1 cellular context compared by ENCODE assay signal in the genomic region with DNA sequence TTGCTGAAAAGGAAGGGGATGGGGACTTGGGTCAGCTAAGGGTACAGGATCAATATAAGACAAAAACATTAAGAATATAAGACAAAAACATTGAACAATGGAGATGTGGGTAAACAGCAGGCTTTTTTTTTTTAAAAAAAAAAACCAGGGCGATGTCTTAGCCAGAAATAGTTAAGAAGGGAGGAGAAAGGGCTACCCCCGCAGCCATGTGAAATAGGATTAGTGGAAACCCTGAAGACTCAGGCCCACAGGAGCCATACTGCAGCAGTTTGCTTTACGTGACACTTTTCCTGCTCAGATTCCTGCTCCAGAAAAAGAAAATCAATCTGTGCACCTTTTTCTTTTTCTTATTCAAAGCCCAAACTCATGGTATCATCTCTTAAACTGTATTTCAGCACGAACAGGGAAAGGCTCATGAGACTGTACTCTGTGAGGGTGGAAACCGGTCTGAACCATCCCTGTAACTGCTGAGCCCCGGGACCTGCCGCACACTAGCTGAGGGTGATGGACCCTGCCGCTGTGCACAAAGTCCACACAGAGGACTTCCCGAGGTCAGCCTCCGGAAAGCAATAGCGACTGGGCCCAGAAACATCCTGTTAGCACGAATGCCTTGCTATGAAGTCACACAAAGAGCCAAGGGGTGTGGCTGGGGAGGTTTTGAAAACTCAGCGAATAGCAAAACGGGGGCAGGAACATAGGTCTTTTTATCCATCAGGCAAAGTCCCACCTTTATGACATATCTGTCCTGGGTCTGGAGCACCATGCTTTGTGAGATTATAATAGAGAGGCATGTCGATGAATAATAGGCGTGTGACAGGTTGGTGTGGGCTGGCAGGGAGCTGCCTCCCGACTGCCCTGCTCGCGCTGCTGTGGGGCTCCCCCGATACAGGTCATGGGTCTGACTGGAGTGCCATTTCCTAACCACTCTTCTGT.
TF ChIP-seq lines count a peak whose summit lies in the region.

No MANE protein-coding gene starts in this region.

TF ChIP-seq in HepG2, 621 proteins besides CTCF, POLR2A, EP300 and RAD21 (continued from another document and continues in another):
- TF ChIP-seq, protein P1, sequence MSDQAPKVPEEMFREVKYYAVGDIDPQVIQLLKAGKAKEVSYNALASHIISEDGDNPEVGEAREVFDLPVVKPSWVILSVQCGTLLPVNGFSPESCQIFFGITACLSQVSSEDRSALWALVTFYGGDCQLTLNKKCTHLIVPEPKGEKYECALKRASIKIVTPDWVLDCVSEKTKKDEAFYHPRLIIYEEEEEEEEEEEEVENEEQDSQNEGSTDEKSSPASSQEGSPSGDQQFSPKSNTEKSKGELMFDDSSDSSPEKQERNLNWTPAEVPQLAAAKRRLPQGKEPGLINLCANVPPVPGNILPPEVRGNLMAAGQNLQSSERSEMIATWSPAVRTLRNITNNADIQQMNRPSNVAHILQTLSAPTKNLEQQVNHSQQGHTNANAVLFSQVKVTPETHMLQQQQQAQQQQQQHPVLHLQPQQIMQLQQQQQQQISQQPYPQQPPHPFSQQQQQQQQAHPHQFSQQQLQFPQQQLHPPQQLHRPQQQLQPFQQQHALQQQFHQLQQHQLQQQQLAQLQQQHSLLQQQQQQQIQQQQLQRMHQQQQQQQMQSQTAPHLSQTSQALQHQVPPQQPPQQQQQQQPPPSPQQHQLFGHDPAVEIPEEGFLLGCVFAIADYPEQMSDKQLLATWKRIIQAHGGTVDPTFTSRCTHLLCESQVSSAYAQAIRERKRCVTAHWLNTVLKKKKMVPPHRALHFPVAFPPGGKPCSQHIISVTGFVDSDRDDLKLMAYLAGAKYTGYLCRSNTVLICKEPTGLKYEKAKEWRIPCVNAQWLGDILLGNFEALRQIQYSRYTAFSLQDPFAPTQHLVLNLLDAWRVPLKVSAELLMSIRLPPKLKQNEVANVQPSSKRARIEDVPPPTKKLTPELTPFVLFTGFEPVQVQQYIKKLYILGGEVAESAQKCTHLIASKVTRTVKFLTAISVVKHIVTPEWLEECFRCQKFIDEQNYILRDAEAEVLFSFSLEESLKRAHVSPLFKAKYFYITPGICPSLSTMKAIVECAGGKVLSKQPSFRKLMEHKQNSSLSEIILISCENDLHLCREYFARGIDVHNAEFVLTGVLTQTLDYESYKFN (CRISPR knock-in tag; conservative IDR thresholded peaks at IDR 0.05): peak; percentile 44
- no peak for TF ChIP-seq ZNF282 (IDR thresholded peaks at IDR 0.05; ENCODE audit: partially characterized antibody)
- TF ChIP-seq ZNF564 (CRISPR knock-in tag; IDR thresholded peaks at IDR 0.05): no peak
- peak; percentile 60; the same call in 1 of the 2 replicates for TF ChIP-seq ETV5 (CRISPR knock-in tag; IDR thresholded peaks at IDR 0.05; ENCODE audit: borderline replicate concordance)
- TF ChIP-seq, protein P2, sequence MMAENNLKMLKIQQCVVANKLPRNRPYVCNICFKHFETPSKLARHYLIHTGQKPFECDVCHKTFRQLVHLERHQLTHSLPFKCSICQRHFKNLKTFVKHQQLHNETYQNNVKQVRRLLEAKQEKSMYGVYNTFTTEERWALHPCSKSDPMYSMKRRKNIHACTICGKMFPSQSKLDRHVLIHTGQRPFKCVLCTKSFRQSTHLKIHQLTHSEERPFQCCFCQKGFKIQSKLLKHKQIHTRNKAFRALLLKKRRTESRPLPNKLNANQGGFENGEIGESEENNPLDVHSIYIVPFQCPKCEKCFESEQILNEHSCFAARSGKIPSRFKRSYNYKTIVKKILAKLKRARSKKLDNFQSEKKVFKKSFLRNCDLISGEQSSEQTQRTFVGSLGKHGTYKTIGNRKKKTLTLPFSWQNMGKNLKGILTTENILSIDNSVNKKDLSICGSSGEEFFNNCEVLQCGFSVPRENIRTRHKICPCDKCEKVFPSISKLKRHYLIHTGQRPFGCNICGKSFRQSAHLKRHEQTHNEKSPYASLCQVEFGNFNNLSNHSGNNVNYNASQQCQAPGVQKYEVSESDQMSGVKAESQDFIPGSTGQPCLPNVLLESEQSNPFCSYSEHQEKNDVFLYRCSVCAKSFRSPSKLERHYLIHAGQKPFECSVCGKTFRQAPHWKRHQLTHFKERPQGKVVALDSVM (CRISPR knock-in tag; IDR thresholded peaks at IDR 0.05): no peak
- TF ChIP-seq ELF4 (CRISPR knock-in tag; IDR thresholded peaks at IDR 0.05; ENCODE audit: borderline replicate concordance): no peak
- TF ChIP-seq HDAC1 (CRISPR knock-in tag; IDR thresholded peaks at IDR 0.05): no peak
- no peak for TF ChIP-seq SETDB1 (CRISPR knock-in tag; IDR thresholded peaks at IDR 0.05; ENCODE audit: borderline replicate concordance)
- TF ChIP-seq, protein P3, sequence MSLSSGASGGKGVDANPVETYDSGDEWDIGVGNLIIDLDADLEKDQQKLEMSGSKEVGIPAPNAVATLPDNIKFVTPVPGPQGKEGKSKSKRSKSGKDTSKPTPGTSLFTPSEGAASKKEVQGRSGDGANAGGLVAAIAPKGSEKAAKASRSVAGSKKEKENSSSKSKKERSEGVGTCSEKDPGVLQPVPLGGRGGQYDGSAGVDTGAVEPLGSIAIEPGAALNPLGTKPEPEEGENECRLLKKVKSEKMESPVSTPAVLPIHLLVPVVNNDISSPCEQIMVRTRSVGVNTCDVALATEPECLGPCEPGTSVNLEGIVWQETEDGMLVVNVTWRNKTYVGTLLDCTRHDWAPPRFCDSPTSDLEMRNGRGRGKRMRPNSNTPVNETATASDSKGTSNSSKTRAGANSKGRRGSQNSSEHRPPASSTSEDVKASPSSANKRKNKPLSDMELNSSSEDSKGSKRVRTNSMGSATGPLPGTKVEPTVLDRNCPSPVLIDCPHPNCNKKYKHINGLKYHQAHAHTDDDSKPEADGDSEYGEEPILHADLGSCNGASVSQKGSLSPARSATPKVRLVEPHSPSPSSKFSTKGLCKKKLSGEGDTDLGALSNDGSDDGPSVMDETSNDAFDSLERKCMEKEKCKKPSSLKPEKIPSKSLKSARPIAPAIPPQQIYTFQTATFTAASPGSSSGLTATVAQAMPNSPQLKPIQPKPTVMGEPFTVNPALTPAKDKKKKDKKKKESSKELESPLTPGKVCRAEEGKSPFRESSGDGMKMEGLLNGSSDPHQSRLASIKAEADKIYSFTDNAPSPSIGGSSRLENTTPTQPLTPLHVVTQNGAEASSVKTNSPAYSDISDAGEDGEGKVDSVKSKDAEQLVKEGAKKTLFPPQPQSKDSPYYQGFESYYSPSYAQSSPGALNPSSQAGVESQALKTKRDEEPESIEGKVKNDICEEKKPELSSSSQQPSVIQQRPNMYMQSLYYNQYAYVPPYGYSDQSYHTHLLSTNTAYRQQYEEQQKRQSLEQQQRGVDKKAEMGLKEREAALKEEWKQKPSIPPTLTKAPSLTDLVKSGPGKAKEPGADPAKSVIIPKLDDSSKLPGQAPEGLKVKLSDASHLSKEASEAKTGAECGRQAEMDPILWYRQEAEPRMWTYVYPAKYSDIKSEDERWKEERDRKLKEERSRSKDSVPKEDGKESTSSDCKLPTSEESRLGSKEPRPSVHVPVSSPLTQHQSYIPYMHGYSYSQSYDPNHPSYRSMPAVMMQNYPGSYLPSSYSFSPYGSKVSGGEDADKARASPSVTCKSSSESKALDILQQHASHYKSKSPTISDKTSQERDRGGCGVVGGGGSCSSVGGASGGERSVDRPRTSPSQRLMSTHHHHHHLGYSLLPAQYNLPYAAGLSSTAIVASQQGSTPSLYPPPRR (CRISPR knock-in tag; IDR thresholded peaks at IDR 0.05; ENCODE audit: borderline replicate concordance): no peak
- no peak for TF ChIP-seq NFE2L2 (IDR thresholded peaks at IDR 0.05; ENCODE audit: low read length)
- TF ChIP-seq RXRA (CRISPR knock-in tag; IDR thresholded peaks at IDR 0.05): no peak
- no peak for TF ChIP-seq FOXM1 (CRISPR knock-in tag; IDR thresholded peaks at IDR 0.05)
- TF ChIP-seq, protein P4, sequence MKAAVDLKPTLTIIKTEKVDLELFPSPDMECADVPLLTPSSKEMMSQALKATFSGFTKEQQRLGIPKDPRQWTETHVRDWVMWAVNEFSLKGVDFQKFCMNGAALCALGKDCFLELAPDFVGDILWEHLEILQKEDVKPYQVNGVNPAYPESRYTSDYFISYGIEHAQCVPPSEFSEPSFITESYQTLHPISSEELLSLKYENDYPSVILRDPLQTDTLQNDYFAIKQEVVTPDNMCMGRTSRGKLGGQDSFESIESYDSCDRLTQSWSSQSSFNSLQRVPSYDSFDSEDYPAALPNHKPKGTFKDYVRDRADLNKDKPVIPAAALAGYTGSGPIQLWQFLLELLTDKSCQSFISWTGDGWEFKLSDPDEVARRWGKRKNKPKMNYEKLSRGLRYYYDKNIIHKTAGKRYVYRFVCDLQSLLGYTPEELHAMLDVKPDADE (CRISPR knock-in tag; IDR thresholded peaks at IDR 0.05): no peak
- TF ChIP-seq ATF1 (CRISPR knock-in tag; IDR thresholded peaks at IDR 0.05): no peak
- TF ChIP-seq, protein P5, sequence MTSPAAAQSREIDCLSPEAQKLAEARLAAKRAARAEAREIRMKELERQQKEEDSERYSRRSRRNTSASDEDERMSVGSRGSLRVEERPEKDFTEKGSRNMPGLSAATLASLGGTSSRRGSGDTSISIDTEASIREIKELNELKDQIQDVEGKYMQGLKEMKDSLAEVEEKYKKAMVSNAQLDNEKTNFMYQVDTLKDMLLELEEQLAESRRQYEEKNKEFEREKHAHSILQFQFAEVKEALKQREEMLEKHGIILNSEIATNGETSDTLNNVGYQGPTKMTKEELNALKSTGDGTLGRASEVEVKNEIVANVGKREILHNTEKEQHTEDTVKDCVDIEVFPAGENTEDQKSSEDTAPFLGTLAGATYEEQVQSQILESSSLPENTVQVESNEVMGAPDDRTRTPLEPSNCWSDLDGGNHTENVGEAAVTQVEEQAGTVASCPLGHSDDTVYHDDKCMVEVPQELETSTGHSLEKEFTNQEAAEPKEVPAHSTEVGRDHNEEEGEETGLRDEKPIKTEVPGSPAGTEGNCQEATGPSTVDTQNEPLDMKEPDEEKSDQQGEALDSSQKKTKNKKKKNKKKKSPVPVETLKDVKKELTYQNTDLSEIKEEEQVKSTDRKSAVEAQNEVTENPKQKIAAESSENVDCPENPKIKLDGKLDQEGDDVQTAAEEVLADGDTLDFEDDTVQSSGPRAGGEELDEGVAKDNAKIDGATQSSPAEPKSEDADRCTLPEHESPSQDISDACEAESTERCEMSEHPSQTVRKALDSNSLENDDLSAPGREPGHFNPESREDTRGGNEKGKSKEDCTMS (CRISPR knock-in tag; conservative IDR thresholded peaks at IDR 0.05): no peak
- 0 out of 2 replicates have a peak, but pooled peaks have one; percentile 18 for TF ChIP-seq ZFX (CRISPR knock-in tag; IDR thresholded peaks at IDR 0.05; ENCODE audit: low read depth)
- TF ChIP-seq, protein P6, sequence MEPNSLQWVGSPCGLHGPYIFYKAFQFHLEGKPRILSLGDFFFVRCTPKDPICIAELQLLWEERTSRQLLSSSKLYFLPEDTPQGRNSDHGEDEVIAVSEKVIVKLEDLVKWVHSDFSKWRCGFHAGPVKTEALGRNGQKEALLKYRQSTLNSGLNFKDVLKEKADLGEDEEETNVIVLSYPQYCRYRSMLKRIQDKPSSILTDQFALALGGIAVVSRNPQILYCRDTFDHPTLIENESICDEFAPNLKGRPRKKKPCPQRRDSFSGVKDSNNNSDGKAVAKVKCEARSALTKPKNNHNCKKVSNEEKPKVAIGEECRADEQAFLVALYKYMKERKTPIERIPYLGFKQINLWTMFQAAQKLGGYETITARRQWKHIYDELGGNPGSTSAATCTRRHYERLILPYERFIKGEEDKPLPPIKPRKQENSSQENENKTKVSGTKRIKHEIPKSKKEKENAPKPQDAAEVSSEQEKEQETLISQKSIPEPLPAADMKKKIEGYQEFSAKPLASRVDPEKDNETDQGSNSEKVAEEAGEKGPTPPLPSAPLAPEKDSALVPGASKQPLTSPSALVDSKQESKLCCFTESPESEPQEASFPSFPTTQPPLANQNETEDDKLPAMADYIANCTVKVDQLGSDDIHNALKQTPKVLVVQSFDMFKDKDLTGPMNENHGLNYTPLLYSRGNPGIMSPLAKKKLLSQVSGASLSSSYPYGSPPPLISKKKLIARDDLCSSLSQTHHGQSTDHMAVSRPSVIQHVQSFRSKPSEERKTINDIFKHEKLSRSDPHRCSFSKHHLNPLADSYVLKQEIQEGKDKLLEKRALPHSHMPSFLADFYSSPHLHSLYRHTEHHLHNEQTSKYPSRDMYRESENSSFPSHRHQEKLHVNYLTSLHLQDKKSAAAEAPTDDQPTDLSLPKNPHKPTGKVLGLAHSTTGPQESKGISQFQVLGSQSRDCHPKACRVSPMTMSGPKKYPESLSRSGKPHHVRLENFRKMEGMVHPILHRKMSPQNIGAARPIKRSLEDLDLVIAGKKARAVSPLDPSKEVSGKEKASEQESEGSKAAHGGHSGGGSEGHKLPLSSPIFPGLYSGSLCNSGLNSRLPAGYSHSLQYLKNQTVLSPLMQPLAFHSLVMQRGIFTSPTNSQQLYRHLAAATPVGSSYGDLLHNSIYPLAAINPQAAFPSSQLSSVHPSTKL (CRISPR knock-in tag; IDR thresholded peaks at IDR 0.05): peak; percentile 33; the same call in 1 of the 2 replicates
- no peak for TF ChIP-seq MEIS1 (CRISPR knock-in tag; IDR thresholded peaks at IDR 0.05; ENCODE audit: borderline replicate concordance)
- TF ChIP-seq ONECUT2 (CRISPR knock-in tag; IDR thresholded peaks at IDR 0.05): no peak
- TF ChIP-seq, protein P7, sequence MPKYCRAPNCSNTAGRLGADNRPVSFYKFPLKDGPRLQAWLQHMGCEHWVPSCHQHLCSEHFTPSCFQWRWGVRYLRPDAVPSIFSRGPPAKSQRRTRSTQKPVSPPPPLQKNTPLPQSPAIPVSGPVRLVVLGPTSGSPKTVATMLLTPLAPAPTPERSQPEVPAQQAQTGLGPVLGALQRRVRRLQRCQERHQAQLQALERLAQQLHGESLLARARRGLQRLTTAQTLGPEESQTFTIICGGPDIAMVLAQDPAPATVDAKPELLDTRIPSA (CRISPR knock-in tag; IDR thresholded peaks at IDR 0.05; ENCODE audit: borderline replicate concordance): no peak
- no peak for TF ChIP-seq ZNF790 (CRISPR knock-in tag; IDR thresholded peaks at IDR 0.05; ENCODE audit: borderline replicate concordance)
- TF ChIP-seq NFYB (CRISPR knock-in tag; IDR thresholded peaks at IDR 0.05): no peak
- TF ChIP-seq NFKBIZ (CRISPR knock-in tag; IDR thresholded peaks at IDR 0.05): no peak
- TF ChIP-seq, protein P8, sequence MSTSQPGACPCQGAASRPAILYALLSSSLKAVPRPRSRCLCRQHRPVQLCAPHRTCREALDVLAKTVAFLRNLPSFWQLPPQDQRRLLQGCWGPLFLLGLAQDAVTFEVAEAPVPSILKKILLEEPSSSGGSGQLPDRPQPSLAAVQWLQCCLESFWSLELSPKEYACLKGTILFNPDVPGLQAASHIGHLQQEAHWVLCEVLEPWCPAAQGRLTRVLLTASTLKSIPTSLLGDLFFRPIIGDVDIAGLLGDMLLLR (CRISPR knock-in tag; IDR thresholded peaks at IDR 0.05): no peak
- TF ChIP-seq FOXP4 (CRISPR knock-in tag; IDR thresholded peaks at IDR 0.05): no peak
